Comparison of ENCODE assay signal across 30 cellular contexts in genomic region chrX:47171996-47172395, GRCh38.
"Had no signal": no experiment of that assay in that cellular context is flagged by ENCODE, and none has a peak within 500 bp of the region (broad histone marks: within the 10 kb centered on the region; RNA-seq: fewer than 3 reads in every experiment).

No MANE protein-coding gene starts in this region.

- H3K27me3 Mint-ChIP-seq: memory B cell; stimulated activated naive CD8-positive, alpha-beta T cell treated with anti-CD3 and anti-CD28 coated beads, Interleukin-15, Interleukin-2, amounts not matched to agents 100 ng/mL and 50 ng/mL, for 24 hours had no signal

- H3K27ac Mint-ChIP-seq: endodermal cell; immature natural killer cell; memory B cell; mesothelial cell of epicardium; natural killer cell treated with Interleukin-12 subunit alpha and Interleukin-12 subunit beta and Interleukin-15 and Interleukin-18, amount 100 ng/mL, for 72 hours; stimulated activated naive B cell treated with anti-CD40 and anti-IgM and Interleukin-4, amounts not matched to agents 10 μg/mL and 1 μg/mL and 100 μg/mL, for 72 hours; stimulated activated naive CD8-positive, alpha-beta T cell treated with anti-CD3 and anti-CD28 coated beads, Interleukin-15, Interleukin-2, amounts not matched to agents 100 ng/mL and 50 ng/mL, for 24 hours had no signal

- H3K27ac ChIP-seq: dorsolateral prefrontal cortex, epithelial cell of prostate, esophagus muscularis mucosa, foreskin keratinocyte, gastroesophageal sphincter, heart left ventricle, neutrophil, parathyroid adenoma, prostate gland, right atrium auricular region, sigmoid colon, suprapubic skin, thyroid gland had no signal

- H3K9ac ChIP-seq: parathyroid adenoma had no signal

- H3K9me3 Mint-ChIP-seq: immature natural killer cell; memory B cell; naive B cell; natural killer cell treated with Interleukin-12 subunit alpha and Interleukin-12 subunit beta and Interleukin-15 and Interleukin-18, amount 100 ng/mL, for 72 hours; neural crest cell; stimulated activated naive B cell treated with anti-CD40 and anti-IgM and Interleukin-4, amounts not matched to agents 10 μg/mL and 1 μg/mL and 100 μg/mL, for 72 hours; stimulated activated naive CD8-positive, alpha-beta T cell treated with anti-CD3 and anti-CD28 coated beads, Interleukin-15, Interleukin-2, amounts not matched to agents 100 ng/mL and 50 ng/mL, for 24 hours had no signal

- H2AFZ ChIP-seq: parathyroid adenoma had no signal

- DNase-seq: cerebellar nuclear complex; effector CD4-positive, alpha-beta T cell; endodermal cell; foreskin keratinocyte; heart left ventricle; hippocampal formation; immature natural killer cell; mucosa of descending colon; naive B cell; sigmoid colon; stimulated activated CD4-positive, alpha-beta T cell treated with anti-CD3 and anti-CD28 coated beads, Interleukin-4, amount 100 ng/mL, for 4 hours; stimulated activated naive B cell treated with anti-CD40 and anti-IgM and Interleukin-4, amounts not matched to agents 10 μg/mL and 1 μg/mL and 100 μg/mL, for 72 hours; thyroid gland; trophoblast cell had no signal

- H3K4me1 ChIP-seq: foreskin keratinocyte, parathyroid adenoma, prostate gland, suprapubic skin, thyroid gland had no signal

- ATAC-seq: foreskin keratinocyte; gastroesophageal sphincter; heart left ventricle; left lobe of liver; mucosa of descending colon; natural killer cell treated with Interleukin-12 subunit alpha and Interleukin-12 subunit beta and Interleukin-15 and Interleukin-18, amount 100 ng/mL, for 72 hours; stimulated activated naive B cell treated with anti-CD40 and anti-IgM and Interleukin-4, amounts not matched to agents 10 μg/mL and 1 μg/mL and 100 μg/mL, for 72 hours had no signal

- H3K27me3 ChIP-seq: esophagus muscularis mucosa, foreskin keratinocyte, gastroesophageal sphincter, neutrophil, right atrium auricular region, sigmoid colon, suprapubic skin, thyroid gland had no signal

- H3K36me3 ChIP-seq: prostate gland had no signal

- H3K4me3 ChIP-seq: dorsolateral prefrontal cortex, esophagus muscularis mucosa, gastroesophageal sphincter, heart left ventricle, lung, mucosa of descending colon, prostate gland, right atrium auricular region, sigmoid colon, suprapubic skin, thyroid gland had no signal

- H3K4me1 Mint-ChIP-seq: endodermal cell, immature natural killer cell, mesothelial cell of epicardium, neural crest cell had no signal

- H3K4me3 Mint-ChIP-seq: endodermal cell; immature natural killer cell; memory B cell; mesothelial cell of epicardium; naive B cell; natural killer cell treated with Interleukin-12 subunit alpha and Interleukin-12 subunit beta and Interleukin-15 and Interleukin-18, amount 100 ng/mL, for 72 hours; neural crest cell; stimulated activated naive B cell treated with anti-CD40 and anti-IgM and Interleukin-4, amounts not matched to agents 10 μg/mL and 1 μg/mL and 100 μg/mL, for 72 hours; stimulated activated naive CD8-positive, alpha-beta T cell treated with anti-CD3 and anti-CD28 coated beads, Interleukin-15, Interleukin-2, amounts not matched to agents 100 ng/mL and 50 ng/mL, for 24 hours had no signal

- H3K9me3 ChIP-seq: esophagus muscularis mucosa, gastroesophageal sphincter, heart left ventricle, mucosa of descending colon, neutrophil, prostate gland, right atrium auricular region, sigmoid colon, suprapubic skin, thyroid gland had no signal
